Comparison of ENCODE assay signal across 1 cellular context in the genomic region with DNA sequence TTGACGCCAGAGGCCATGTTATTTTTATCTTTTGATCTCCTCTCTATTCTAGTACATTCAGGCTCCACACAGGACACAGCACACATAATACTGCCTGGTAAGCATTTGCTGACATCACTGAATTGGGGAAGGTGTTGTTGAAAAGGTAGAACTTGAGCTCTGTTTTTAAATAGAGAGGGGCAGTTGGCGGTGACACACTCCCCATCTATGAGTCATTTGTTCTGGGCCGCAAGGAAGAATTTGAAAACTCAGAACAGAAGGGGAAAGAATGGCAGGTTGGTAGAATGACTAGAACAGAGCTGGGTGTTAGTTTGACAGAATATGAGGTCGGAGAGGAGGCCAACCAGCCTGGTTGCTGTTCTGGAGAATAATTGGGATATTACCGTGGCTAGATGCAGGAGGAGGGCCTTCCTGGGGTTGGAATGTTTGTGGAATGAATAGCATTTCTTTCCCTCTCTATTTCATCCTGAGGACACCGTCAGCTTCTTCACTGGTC.
TF ChIP-seq lines count a peak whose summit lies in the region.

No MANE protein-coding gene starts in this region.

TF ChIP-seq in GM23338, 12 proteins besides CTCF, POLR2A, EP300 and RAD21 (continued from another document):
- TF ChIP-seq, protein P1, sequence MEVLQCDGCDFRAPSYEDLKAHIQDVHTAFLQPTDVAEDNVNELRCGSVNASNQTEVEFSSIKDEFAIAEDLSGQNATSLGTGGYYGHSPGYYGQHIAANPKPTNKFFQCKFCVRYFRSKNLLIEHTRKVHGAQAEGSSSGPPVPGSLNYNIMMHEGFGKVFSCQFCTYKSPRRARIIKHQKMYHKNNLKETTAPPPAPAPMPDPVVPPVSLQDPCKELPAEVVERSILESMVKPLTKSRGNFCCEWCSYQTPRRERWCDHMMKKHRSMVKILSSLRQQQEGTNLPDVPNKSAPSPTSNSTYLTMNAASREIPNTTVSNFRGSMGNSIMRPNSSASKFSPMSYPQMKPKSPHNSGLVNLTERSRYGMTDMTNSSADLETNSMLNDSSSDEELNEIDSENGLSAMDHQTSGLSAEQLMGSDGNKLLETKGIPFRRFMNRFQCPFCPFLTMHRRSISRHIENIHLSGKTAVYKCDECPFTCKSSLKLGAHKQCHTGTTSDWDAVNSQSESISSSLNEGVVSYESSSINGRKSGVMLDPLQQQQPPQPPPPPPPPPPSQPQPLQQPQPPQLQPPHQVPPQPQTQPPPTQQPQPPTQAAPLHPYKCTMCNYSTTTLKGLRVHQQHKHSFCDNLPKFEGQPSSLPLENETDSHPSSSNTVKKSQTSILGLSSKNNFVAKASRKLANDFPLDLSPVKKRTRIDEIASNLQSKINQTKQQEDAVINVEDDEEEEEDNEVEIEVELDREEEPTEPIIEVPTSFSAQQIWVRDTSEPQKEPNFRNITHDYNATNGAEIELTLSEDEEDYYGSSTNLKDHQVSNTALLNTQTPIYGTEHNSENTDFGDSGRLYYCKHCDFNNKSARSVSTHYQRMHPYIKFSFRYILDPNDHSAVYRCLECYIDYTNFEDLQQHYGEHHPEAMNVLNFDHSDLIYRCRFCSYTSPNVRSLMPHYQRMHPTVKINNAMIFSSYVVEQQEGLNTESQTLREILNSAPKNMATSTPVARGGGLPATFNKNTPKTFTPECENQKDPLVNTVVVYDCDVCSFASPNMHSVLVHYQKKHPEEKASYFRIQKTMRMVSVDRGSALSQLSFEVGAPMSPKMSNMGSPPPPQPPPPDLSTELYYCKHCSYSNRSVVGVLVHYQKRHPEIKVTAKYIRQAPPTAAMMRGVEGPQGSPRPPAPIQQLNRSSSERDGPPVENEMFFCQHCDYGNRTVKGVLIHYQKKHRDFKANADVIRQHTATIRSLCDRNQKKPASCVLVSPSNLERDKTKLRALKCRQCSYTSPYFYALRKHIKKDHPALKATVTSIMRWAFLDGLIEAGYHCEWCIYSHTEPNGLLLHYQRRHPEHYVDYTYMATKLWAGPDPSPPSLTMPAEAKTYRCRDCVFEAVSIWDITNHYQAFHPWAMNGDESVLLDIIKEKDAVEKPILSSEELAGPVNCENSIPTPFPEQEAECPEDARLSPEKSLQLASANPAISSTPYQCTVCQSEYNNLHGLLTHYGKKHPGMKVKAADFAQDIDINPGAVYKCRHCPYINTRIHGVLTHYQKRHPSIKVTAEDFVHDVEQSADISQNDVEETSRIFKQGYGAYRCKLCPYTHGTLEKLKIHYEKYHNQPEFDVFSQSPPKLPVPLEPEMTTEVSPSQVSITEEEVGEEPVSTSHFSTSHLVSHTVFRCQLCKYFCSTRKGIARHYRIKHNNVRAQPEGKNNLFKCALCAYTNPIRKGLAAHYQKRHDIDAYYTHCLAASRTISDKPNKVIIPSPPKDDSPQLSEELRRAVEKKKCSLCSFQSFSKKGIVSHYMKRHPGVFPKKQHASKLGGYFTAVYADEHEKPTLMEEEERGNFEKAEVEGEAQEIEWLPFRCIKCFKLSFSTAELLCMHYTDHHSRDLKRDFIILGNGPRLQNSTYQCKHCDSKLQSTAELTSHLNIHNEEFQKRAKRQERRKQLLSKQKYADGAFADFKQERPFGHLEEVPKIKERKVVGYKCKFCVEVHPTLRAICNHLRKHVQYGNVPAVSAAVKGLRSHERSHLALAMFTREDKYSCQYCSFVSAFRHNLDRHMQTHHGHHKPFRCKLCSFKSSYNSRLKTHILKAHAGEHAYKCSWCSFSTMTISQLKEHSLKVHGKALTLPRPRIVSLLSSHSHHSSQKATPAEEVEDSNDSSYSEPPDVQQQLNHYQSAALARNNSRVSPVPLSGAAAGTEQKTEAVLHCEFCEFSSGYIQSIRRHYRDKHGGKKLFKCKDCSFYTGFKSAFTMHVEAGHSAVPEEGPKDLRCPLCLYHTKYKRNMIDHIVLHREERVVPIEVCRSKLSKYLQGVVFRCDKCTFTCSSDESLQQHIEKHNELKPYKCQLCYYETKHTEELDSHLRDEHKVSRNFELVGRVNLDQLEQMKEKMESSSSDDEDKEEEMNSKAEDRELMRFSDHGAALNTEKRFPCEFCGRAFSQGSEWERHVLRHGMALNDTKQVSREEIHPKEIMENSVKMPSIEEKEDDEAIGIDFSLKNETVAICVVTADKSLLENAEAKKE (CRISPR knock-in tag; IDR thresholded peaks at IDR 0.05): no peak
